8 cellular contexts compared by ENCODE assay signal in the genomic region with DNA sequence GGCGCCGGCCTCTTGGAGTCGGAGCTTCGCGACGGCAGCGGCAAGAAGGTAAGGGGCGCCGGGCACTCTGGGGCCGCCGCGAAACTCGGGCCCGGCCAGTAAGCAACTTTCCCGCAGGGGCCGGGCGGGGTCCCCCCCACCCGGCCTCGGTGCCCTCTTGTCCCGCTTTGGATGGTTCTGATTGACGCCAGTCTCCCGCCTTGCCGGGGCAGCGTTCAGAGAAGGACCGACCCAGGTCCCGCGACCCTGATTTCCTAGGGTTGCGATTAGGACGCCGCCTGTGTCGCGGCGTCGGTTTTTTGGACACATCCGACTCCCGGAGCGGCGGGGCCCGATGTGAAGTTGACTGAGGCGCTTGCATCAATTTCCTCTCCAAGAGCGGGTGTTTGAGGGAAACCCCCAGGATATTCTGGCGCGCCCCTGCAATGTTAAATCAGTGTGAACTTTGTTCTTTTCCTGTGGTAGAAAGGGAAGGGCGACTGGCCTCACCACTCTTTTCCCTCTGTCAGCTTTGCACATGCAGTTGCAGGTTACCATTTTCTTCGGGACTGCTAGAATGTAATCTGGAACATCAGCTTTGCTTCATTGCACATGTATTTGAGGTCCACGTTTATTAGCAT. TPM values are rescaled to one million over a fixed set of nuclear protein-coding genes. Genes with fewer than 3 reads are reported as not detected.
DNase-seq lines count a peak whose midpoint lies in the region; ATAC-seq, FAIRE-seq and TF ChIP-seq lines count a peak whose summit lies in the region.

No MANE protein-coding gene starts in this region.

- H3K4me1 ChIP-seq in HAP-1 = peaks cover 28% of the 10 kb centered on the region
- peaks cover 56% of the 10 kb centered on the region for H3K4me1 ChIP-seq in HepG2 (ENCODE audit: insufficient read depth, low read length)

- H3K27ac ChIP-seq in 22Rv1 (peak overlapping the region; percentile 87), VCaP (peak overlapping the region; percentile 86; the same call in 1 of the 2 replicates), caudate nucleus (ENCODE audit: low read depth, low read length) (peak overlapping the region; percentile 58), HepG2 (ENCODE audit: extremely low read length, insufficient read depth, low read length) (peak overlapping the region; percentile 86)

- TF ChIP-seq EP300 in HepG2 (IDR thresholded peaks at IDR 0.05; ENCODE audit: low read depth in 2 of 2, low read length in 2 of 2) = no peak
- no peak for TF ChIP-seq EP300 in HepG2 (CRISPR knock-in tag; IDR thresholded peaks at IDR 0.05; ENCODE audit: borderline replicate concordance)

- peaks cover 54% of the 10 kb centered on the region for H3K79me2 ChIP-seq in HepG2 (ENCODE audit: insufficient read depth, low read length)

- H3K27me3 ChIP-seq in HAP-1 (ENCODE audit: low read depth) (no peaks in the 10 kb centered on the region), HepG2 (ENCODE audit: control insufficient read depth in 1 of 2, insufficient read depth in 2 of 2, low read length in 2 of 2) (peaks cover 3 to 11% of the 10 kb centered on the region in 2 experiments; a peak in 1 of 5 replicates)

- peak overlapping the region; percentile 76 for H3K4me3 ChIP-seq in HAP-1
- peak overlapping the region; percentile 66 to 90 (median 85) for H3K4me3 ChIP-seq in HepG2 (replicated peaks in 1 of 3; ENCODE audit: insufficient read depth in 1 of 3, low read depth in 2 of 3, low read length in 3 of 3)

- ATAC-seq in HepG2 (peak; percentile 2; the same call in 1 of the 3 replicates), GM21447 (IDR thresholded peaks at IDR 0.05; ENCODE audit: unreplicated experiment) (no peak)

- H3K36me3 ChIP-seq in HAP-1 (replicated peaks) = no peaks in the 10 kb centered on the region
- no peaks in the 10 kb centered on the region for H3K36me3 ChIP-seq in HepG2 (replicated peaks in 1 of 2; ENCODE audit: control insufficient read depth in 1 of 2, insufficient read depth in 2 of 2, low read length in 2 of 2)

- POLR2A ChIA-PET in HepG2 (lab: Yijun Ruan, JAX) = interaction anchor here (1.0 to 1.8 kb wide), 3 partner anchors 10 to 62 kb away, joined by 3 to 5 read pairs (median 4); no protein-coding TSS in a partner anchor

- peaks cover 11% of the 10 kb centered on the region for H4K20me1 ChIP-seq in HepG2 (ENCODE audit: insufficient read depth, low read length)

- peak overlapping the region; percentile 89 for H3K4me2 ChIP-seq in HepG2 (ENCODE audit: low read depth, low read length)

- TF ChIP-seq RAD21 in HepG2 (CRISPR knock-in tag; IDR thresholded peaks at IDR 0.05) = no peak

- in situ Hi-C loops in HAP-1 (cut with MboI; ENCODE audit: low sequenced_read_pairs) (no loop called here), HepG2 (cut with HindIII; ENCODE audit: extremely low pct_ligation_motif_present, low pct_unique_long_range_greater_than_20kb) (no loop called here)

- TF ChIP-seq POLR2A in HepG2 (IDR thresholded peaks at IDR 0.05; ENCODE audit: insufficient read depth in 1 of 2, low read depth in 2 of 2, low read length in 2 of 2) = no peak; a peak in 2 of 4 replicates

- no peaks in the 10 kb centered on the region for H3K9me3 ChIP-seq in HAP-1
- H3K9me3 ChIP-seq in HepG2 (ENCODE audit: low read length) = no peaks in the 10 kb centered on the region

- H2AFZ ChIP-seq in HepG2 (ENCODE audit: low read length) = no peak overlapping the region

- no peak for TF ChIP-seq CTCF in 22Rv1 (IDR thresholded peaks at IDR 0.05)
- no peak for TF ChIP-seq CTCF in VCaP (conservative IDR thresholded peaks at IDR 0.05)
- TF ChIP-seq CTCF in HepG2 (CRISPR knock-in tag; IDR thresholded peaks at IDR 0.05) = no peak

- BruUV-seq in HepG2 (replicated peaks; lab: Mats Ljungman, UMichigan) = TSS peak; percentile 61

- under 1% methylated on average over 6 of the region's 46 CpGs for WGBS in HepG2 (ENCODE audit: low lambda C conversion rate)

- peak overlapping the region; percentile 82 for H3K9ac ChIP-seq in HepG2 (ENCODE audit: insufficient read depth, low read depth, low read length)

- DNase-seq in HAP-1 (ENCODE audit: low spot score in 2 of 2) = peak; percentile 66 to 69
- peak in 24 of 61 donors; percentile 5 to 65 (median 29) for DNase-seq in caudate nucleus (lab: John Stamatoyannopoulos, UW)
- peak; percentile 70 for DNase-seq in HepG2 (ENCODE audit: low spot score)
- DNase-seq in stimulated activated CD4-positive, alpha-beta T cell treated with anti-CD3 and anti-CD28 coated beads, Interleukin-4, amount 100 ng/mL, for 24 hours = peak; percentile 57
- DNase-seq in NCI-H1694 treated with DMSO at 0.1 percent for 48 hours (lab: John Stamatoyannopoulos, UW) = no peak

- CTCF ChIA-PET in HepG2 (lab: Yijun Ruan, JAX; ENCODE audit: low intra/inter-chr PET ratio, low total read pairs) = no interaction called here

- intact Hi-C loops in HepG2 (cut with micrococcal nuclease; ENCODE audit: unreplicated experiment) = loop anchor here (1.0 kb wide), 1 partner anchor 65 kb away; no protein-coding TSS in a partner anchor

- FAIRE-seq in HepG2 (lab: Jason Lieb, UNC) = peak; percentile 88

TF ChIP-seq in HepG2, 621 proteins besides CTCF, POLR2A, EP300 and RAD21 (continues in another document):
- no peak for TF ChIP-seq KAT2B (IDR thresholded peaks at IDR 0.05; ENCODE audit: borderline replicate concordance, low read depth, low read length)
- peak; percentile 89 for TF ChIP-seq ZNF644 (CRISPR knock-in tag; IDR thresholded peaks at IDR 0.05; ENCODE audit: low read depth)
- no peak for TF ChIP-seq ZNF24 (IDR thresholded peaks at IDR 0.05)
- peak; percentile 39; the same call in 1 of the 2 replicates for TF ChIP-seq KDM2A (CRISPR knock-in tag; IDR thresholded peaks at IDR 0.05; ENCODE audit: borderline replicate concordance, low read depth)
- TF ChIP-seq KDM3A (CRISPR knock-in tag; IDR thresholded peaks at IDR 0.05; ENCODE audit: low read depth) = peak; percentile 41; the same call in 1 of the 2 replicates
- TF ChIP-seq ZNF501 (CRISPR knock-in tag; IDR thresholded peaks at IDR 0.05) = no peak; the same call in 1 of the 2 replicates
- no peak for TF ChIP-seq ZNF101 (CRISPR knock-in tag; IDR thresholded peaks at IDR 0.05; ENCODE audit: borderline replicate concordance, low read depth)
- no peak for TF ChIP-seq CCAR2 (optimal IDR thresholded peaks at IDR 0.05; ENCODE audit: low read depth, low read length)
- no peak for TF ChIP-seq ZNF224 (CRISPR knock-in tag; IDR thresholded peaks at IDR 0.05)
- peak; percentile 30 for TF ChIP-seq ZEB1 (IDR thresholded peaks at IDR 0.05; ENCODE audit: insufficient replicate concordance, low read depth)
- TF ChIP-seq PHF8 (CRISPR knock-in tag; IDR thresholded peaks at IDR 0.05) = peak; percentile 13; the same call in 1 of the 2 replicates
- no peak for TF ChIP-seq NR2F1 (CRISPR knock-in tag; IDR thresholded peaks at IDR 0.05)
- no peak for TF ChIP-seq ZNF713 (CRISPR knock-in tag; IDR thresholded peaks at IDR 0.05)
- TF ChIP-seq TAF15 (IDR thresholded peaks at IDR 0.05; ENCODE audit: low read depth, low read length, poor library complexity, severe bottlenecking) = no peak
- no peak for TF ChIP-seq ZNF629 (CRISPR knock-in tag; conservative IDR thresholded peaks at IDR 0.05)
- 0 out of 2 replicates have a peak, but pooled peaks have one; percentile 19 for TF ChIP-seq GABPB1 (CRISPR knock-in tag; IDR thresholded peaks at IDR 0.05)
- TF ChIP-seq NCOA2 (CRISPR knock-in tag; IDR thresholded peaks at IDR 0.05) = no peak; the same call in 1 of the 2 replicates
- TF ChIP-seq, protein P1, sequence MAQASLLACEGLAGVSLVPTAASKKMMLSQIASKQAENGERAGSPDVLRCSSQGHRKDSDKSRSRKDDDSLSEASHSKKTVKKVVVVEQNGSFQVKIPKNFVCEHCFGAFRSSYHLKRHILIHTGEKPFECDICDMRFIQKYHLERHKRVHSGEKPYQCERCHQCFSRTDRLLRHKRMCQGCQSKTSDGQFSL (CRISPR knock-in tag; IDR thresholded peaks at IDR 0.05) = no peak
- TF ChIP-seq, protein P2, sequence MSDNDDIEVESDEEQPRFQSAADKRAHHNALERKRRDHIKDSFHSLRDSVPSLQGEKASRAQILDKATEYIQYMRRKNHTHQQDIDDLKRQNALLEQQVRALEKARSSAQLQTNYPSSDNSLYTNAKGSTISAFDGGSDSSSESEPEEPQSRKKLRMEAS (IDR thresholded peaks at IDR 0.05) = peak; percentile 66
- TF ChIP-seq CREB1 (IDR thresholded peaks at IDR 0.05) = no peak
- no peak for TF ChIP-seq CREB1 (CRISPR knock-in tag; IDR thresholded peaks at IDR 0.05)
- TF ChIP-seq, protein P3, sequence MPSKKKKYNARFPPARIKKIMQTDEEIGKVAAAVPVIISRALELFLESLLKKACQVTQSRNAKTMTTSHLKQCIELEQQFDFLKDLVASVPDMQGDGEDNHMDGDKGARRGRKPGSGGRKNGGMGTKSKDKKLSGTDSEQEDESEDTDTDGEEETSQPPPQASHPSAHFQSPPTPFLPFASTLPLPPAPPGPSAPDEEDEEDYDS (CRISPR knock-in tag; IDR thresholded peaks at IDR 0.05) = peak; percentile 66; the same call in 1 of the 2 replicates

RNA-seq across cellular contexts. Expression of a gene that starts 0.8 kb away (rescaled TPM):
- total RNA-seq in HepG2 (2016; rRNA removed; fragmentation: Illumina TruSeq; extraction: Trizol) = 24.2 and 26.3 TPM in 2 replicates
- 46.8 and 50.2 TPM in 2 replicates for total RNA-seq in HepG2 (2016; cell fraction: cytosol; rRNA removed; fragmentation: Illumina TruSeq; extraction: Trizol; ENCODE audit: low read depth)
- 22.6 and 26.8 TPM in 2 replicates for total RNA-seq in HepG2 (2016; cell fraction: insoluble cytoplasmic fraction; rRNA removed; fragmentation: Illumina TruSeq; extraction: Trizol)
- total RNA-seq in HepG2 (2016; cell fraction: membrane; rRNA removed; fragmentation: Illumina TruSeq; extraction: Trizol) = 33.9 and 39.4 TPM in 2 replicates
- total RNA-seq in HepG2 (2016; cell fraction: nucleus; rRNA removed; fragmentation: Illumina TruSeq; extraction: Trizol) = 46.0 and 49.4 TPM in 2 replicates
- polyA plus RNA-seq in HepG2 (2011; rRNA removed) = 41.2 and 48.5 TPM in 2 replicates
- 18.2 and 27.4 TPM in 2 replicates for polyA plus RNA-seq in HepG2 (2011; cell fraction: cytosol; rRNA removed)
- polyA plus RNA-seq in HepG2 (2011; cell fraction: nucleus; rRNA removed) = 67.4 and 75.3 TPM in 2 replicates
- 25.2 and 25.7 TPM in 2 replicates for polyA plus RNA-seq in HepG2 (2012)
- polyA plus RNA-seq in HepG2 (2016; cell fraction: cytosol; fragmentation: Illumina TruSeq; extraction: Trizol; ENCODE audit: low read depth) = 4.8 and 5.1 TPM in 2 replicates
- 22.3 and 24.1 TPM in 2 replicates for polyA plus RNA-seq in HepG2 (2016; cell fraction: insoluble cytoplasmic fraction; fragmentation: Illumina TruSeq; extraction: Trizol; ENCODE audit: low read depth)
- 14.2 and 15.0 TPM in 2 replicates for polyA plus RNA-seq in HepG2 (2016; cell fraction: membrane; fragmentation: Illumina TruSeq; extraction: Trizol; ENCODE audit: low read depth)
- 82.8 and 84.3 TPM in 2 replicates for polyA plus RNA-seq in HepG2 (2016; cell fraction: nucleus; fragmentation: Illumina TruSeq; extraction: Trizol; ENCODE audit: insufficient read depth, low read depth)
- 27.2 and 64.4 TPM in 2 replicates for polyA minus RNA-seq in HepG2 (2011; rRNA and poly(A)+ RNA removed; ENCODE audit: low replicate concordance)
- polyA minus RNA-seq in HepG2 (2011; cell fraction: cytosol; rRNA and poly(A)+ RNA removed) = 24.8 and 25.2 TPM in 2 replicates
- polyA minus RNA-seq in HepG2 (2011; cell fraction: nucleus; rRNA and poly(A)+ RNA removed) = 124 and 137 TPM in 2 replicates
